ENCODE assay signal across 1 cellular context in the genomic region with DNA sequence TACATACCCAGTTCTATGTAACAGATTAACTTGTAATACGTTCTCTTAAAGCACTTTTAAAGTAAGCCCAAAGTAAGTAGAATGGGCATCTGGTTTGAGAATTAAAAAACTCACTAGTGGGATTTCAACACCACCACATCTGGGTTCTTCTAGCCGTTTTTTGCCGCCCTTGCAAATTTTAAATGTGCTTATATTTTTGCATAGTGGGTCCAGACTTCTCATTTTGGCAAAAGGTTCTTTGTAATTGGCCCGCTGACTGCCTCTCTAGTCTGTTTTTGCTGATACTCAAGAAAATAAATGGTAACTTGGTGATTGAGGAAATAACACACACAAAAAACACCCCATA.
TF ChIP-seq lines count a peak whose summit lies in the region.

No MANE protein-coding gene starts in this region.

TF ChIP-seq in HepG2, 621 proteins besides CTCF, POLR2A, EP300 and RAD21:
- TF ChIP-seq, protein P1, sequence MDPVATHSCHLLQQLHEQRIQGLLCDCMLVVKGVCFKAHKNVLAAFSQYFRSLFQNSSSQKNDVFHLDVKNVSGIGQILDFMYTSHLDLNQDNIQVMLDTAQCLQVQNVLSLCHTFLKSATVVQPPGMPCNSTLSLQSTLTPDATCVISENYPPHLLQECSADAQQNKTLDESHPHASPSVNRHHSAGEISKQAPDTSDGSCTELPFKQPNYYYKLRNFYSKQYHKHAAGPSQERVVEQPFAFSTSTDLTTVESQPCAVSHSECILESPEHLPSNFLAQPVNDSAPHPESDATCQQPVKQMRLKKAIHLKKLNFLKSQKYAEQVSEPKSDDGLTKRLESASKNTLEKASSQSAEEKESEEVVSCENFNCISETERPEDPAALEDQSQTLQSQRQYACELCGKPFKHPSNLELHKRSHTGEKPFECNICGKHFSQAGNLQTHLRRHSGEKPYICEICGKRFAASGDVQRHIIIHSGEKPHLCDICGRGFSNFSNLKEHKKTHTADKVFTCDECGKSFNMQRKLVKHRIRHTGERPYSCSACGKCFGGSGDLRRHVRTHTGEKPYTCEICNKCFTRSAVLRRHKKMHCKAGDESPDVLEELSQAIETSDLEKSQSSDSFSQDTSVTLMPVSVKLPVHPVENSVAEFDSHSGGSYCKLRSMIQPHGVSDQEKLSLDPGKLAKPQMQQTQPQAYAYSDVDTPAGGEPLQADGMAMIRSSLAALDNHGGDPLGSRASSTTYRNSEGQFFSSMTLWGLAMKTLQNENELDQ (CRISPR knock-in tag; IDR thresholded peaks at IDR 0.05; ENCODE audit: borderline replicate concordance): no peak
- TF ChIP-seq ZFAT (CRISPR knock-in tag; conservative IDR thresholded peaks at IDR 0.05): 0 out of 2 replicates have a peak, but pooled peaks have one; percentile 32
- peak; percentile 54; the same call in 1 of the 2 replicates for TF ChIP-seq ZNF33A (CRISPR knock-in tag; IDR thresholded peaks at IDR 0.05; ENCODE audit: borderline replicate concordance)
- TF ChIP-seq ZMAT5 (CRISPR knock-in tag; IDR thresholded peaks at IDR 0.05; ENCODE audit: borderline replicate concordance, low read depth): no peak
- peak; percentile 96 for TF ChIP-seq MAFF (IDR thresholded peaks at IDR 0.05; ENCODE audit: low read depth, low read length)
- peak; percentile 96 to 97 for TF ChIP-seq MAFK (conservative IDR thresholded peaks at IDR 0.05 in 1 of 2, IDR thresholded peaks at IDR 0.05 in 1 of 2; ENCODE audit: low read length in 2 of 2)
